8 cellular contexts compared by ENCODE assay signal in the genomic region with DNA sequence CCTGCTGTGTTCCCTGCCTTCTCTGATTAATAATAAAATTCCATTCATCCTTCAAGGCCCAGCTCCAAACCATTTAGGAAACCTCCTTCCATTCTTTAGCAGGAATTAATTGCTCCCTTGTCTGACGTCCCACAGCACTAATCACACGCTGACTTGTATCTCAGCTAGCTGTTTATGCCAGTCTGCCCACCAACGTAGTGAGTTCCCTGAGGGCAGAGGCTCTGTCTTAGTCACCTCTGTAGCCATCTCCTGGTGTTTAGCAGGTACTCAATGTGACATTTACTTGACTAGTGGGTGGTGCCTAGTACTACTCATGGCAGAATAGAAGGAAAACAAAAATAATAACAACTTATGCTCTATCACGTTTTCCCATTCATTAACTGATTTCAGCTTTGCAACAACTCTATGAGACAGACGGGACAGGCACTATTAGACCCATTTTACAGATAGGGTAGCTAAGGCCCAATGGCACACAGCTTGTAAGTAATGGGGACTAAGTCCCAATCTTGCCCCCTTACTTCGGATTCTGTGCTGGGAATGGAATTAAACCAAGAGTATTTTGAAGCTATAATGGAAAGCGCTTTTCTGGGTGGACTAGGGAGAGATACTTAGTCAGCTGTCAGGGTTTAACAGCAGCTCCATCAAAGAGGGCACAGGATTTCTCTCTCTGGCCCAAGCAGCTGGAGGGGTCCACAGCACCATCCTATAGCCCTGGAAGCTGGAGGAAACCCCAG. TPM values are rescaled to one million over a fixed set of nuclear protein-coding genes. Genes with fewer than 3 reads are reported as not detected.
DNase-seq lines count a peak whose midpoint lies in the region; ATAC-seq, FAIRE-seq and TF ChIP-seq lines count a peak whose summit lies in the region.

No MANE protein-coding gene starts in this region.

- DNase-seq in GM12891 (ENCODE audit: insufficient read length, low spot score) (no peak), SJCRH30 (no peak), epithelial cell of esophagus (ENCODE audit: low read depth) (peak; percentile 16), psoas muscle (no peak), NCI-H1436 (lab: John Stamatoyannopoulos, UW) (no peak), HCEC 1CT (no peak), prostate gland (ENCODE audit: low spot score) (no peak), islet precursor cell (no peak)

- H3K27ac ChIP-seq in SJCRH30 (no peak overlapping the region; the same call in 1 of the 2 replicates), psoas muscle (no peak overlapping the region), prostate gland (no peak overlapping the region)

- TF ChIP-seq CTCF in epithelial cell of esophagus (IDR thresholded peaks at IDR 0.05; ENCODE audit: insufficient read depth, low read depth, low read length, missing control alignments), result no peak
- TF ChIP-seq CTCF in psoas muscle (IDR thresholded peaks at IDR 0.05), result no peak
- TF ChIP-seq CTCF in prostate gland (IDR thresholded peaks at IDR 0.05), result no peak

- intact Hi-C loops in psoas muscle (cut with DNase I), result loop anchor here in 1 of 2 donors (5.0 kb wide), 1 partner anchor 69 kb away; the partner anchor contains the start of gene CDC6
- intact Hi-C loops in prostate gland (cut with DNase I), result loop anchor here (5.0 kb wide), 1 partner anchor 69 kb away; the partner anchor contains the start of gene CDC6

- H3K36me3 ChIP-seq in SJCRH30, result no peaks in the 10 kb centered on the region
- H3K36me3 ChIP-seq in psoas muscle (ENCODE audit: insufficient read depth in 1 of 2, low read depth in 1 of 2), result no peaks in the 10 kb centered on the region
- H3K36me3 ChIP-seq in prostate gland, result no peaks in the 10 kb centered on the region

- WGBS in psoas muscle, 3 donors, result 80 to 82% (median 80%) methylated on average over 7 of the region's 7 CpGs
- WGBS in prostate gland, result 75% methylated on average over 7 of the region's 7 CpGs

- H3K9me3 ChIP-seq in SJCRH30 (replicated peaks) (no peaks in the 10 kb centered on the region), psoas muscle (no peaks in the 10 kb centered on the region), prostate gland (no peaks in the 10 kb centered on the region)

- H3K4me3 ChIP-seq in SJCRH30, result peak overlapping the region; percentile 60
- H3K4me3 ChIP-seq in epithelial cell of esophagus (ENCODE audit: low read length), result no peak overlapping the region
- peak overlapping the region; percentile 80 for H3K4me3 ChIP-seq in psoas muscle
- no peak overlapping the region for H3K4me3 ChIP-seq in prostate gland

- TF ChIP-seq POLR2A in GM12891 (IDR thresholded peaks at IDR 0.05; ENCODE audit: low read depth, low read length) (no peak), prostate gland (IDR thresholded peaks at IDR 0.05) (no peak)

- ATAC-seq in psoas muscle, result no peak

- H3K27me3 ChIP-seq in SJCRH30 (no peaks in the 10 kb centered on the region), psoas muscle (ENCODE audit: insufficient read depth in 3 of 3, low read length in 2 of 3) (no peaks in the 10 kb centered on the region), prostate gland (replicated peaks; ENCODE audit: insufficient read depth) (no peaks in the 10 kb centered on the region)

- H3K4me1 ChIP-seq in SJCRH30 (no peaks in the 10 kb centered on the region), psoas muscle (peaks cover 6% of the 10 kb centered on the region), prostate gland (replicated peaks) (no peaks in the 10 kb centered on the region)

- FAIRE-seq in GM12891 (lab: Jason Lieb, UNC), result peak; percentile 38

TF ChIP-seq in GM12891, 5 proteins besides CTCF, POLR2A, EP300 and RAD21:
- TF ChIP-seq SPI1 (IDR thresholded peaks at IDR 0.05; ENCODE audit: low read depth, low read length) (no peak), POU2F2 (IDR thresholded peaks at IDR 0.05; ENCODE audit: low read depth, low read length) (no peak), TAF1 (IDR thresholded peaks at IDR 0.05; ENCODE audit: low read depth, low read length) (no peak), PAX5 (IDR thresholded peaks at IDR 0.05; ENCODE audit: insufficient read depth, low read length, severe bottlenecking) (no peak), POLR2AphosphoS5 (IDR thresholded peaks at IDR 0.05; ENCODE audit: low read depth, low read length) (no peak)

RNA-seq across cellular contexts. Expression of gene WIPF2, which starts 0.9 kb away (rescaled TPM):
- polyA plus RNA-seq in GM12891 (2012; ENCODE audit: low read depth, missing spikeins), result 8.5 TPM
- 8.3 and 9.0 TPM in 2 replicates for total RNA-seq in SJCRH30 (2014; rRNA removed; shearing (Covaris generic))
- total RNA-seq in psoas muscle (1 to 10 TPM; 6.8 to 9.6 (median 8.4) TPM), prostate gland (10 to 100 TPM; 12.6 to 27.0 TPM)
- 10 to 100 TPM in 1 of 3 donors, 1 to 10 TPM in 2; 4.0 to 10.5 (median 4.8) TPM for polyA plus RNA-seq in psoas muscle

RNA-seq across cellular contexts. Expression of gene RAPGEFL1, which starts 40.9 kb away (rescaled TPM):
- 1.4 TPM for polyA plus RNA-seq in GM12891 (2012; ENCODE audit: low read depth, missing spikeins)
- total RNA-seq in SJCRH30 (2014; rRNA removed; shearing (Covaris generic)), result 1.6 and 2.7 TPM in 2 replicates
- total RNA-seq in psoas muscle, result 1 to 10 TPM; 2.8 to 5.7 (median 3.9) TPM
- polyA plus RNA-seq in psoas muscle, result 1 to 10 TPM; 1.7 to 4.2 (median 3.5) TPM
- 10 to 100 TPM; 14.2 to 25.1 TPM for total RNA-seq in prostate gland

Comparison
In these comparisons a context has a peak if more than half of its experiments do, and no peak if none do; other contexts are left out.
1. H3K4me3 ChIP-seq: peak in SJCRH30 (single experiment) and psoas muscle (single experiment); none in epithelial cell of esophagus (single experiment) and prostate gland (0 of 2).